Comparison of ENCODE assay signal across 19 cellular contexts in the genomic region with DNA sequence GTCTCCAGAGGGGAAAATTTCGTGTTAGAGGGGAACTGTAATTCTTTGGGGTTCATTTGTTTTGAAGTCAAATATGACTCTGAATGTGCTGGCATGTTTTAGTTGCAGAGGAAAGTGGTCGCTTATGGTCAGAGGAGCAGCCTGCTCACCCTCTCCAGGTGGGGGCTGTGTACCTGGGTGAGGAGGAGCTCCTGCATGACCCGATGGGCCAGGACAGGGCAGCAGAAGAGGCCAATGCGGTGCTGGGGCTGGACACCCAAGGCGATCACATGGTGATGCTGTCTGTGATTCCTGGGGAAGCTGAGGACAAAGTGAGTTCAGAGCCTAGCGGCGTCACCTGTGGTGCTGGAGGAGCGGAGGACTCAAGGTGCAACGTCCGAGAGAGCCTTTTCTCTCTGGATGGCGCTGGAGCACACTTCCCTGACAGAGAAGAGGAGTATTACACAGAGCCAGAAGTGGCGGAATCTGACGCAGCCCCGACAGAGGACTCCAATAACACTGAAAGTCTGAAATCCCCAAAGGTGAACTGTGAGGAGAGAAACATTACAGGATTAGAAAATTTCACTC. TPM values are rescaled to one million over a fixed set of nuclear protein-coding genes. Genes with fewer than 3 reads are reported as not detected.
A peak's percentile ranks its signal among the peaks of the same experiment; 100 is the strongest.
DNase-seq lines count a peak whose midpoint lies in the region; ATAC-seq, FAIRE-seq and TF ChIP-seq lines count a peak whose summit lies in the region.
"Had no signal": no experiment of that assay in that cellular context is flagged by ENCODE, and none has a peak within 500 bp of the region (broad histone marks: within the 10 kb centered on the region; RNA-seq: fewer than 3 reads in every experiment).

No MANE protein-coding gene starts in this region.

- TF ChIP-seq CTCF in K562 (IDR thresholded peaks at IDR 0.05 in 2 of 3, conservative IDR thresholded peaks at IDR 0.05 in 1 of 3; ENCODE audit: insufficient read depth in 2 of 3, low read depth in 1 of 3, low read length in 3 of 3): no peak

- TF ChIP-seq RAD21 in K562 (CRISPR knock-in tag; conservative IDR thresholded peaks at IDR 0.05 in 1 of 2, IDR thresholded peaks at IDR 0.05 in 1 of 2): no peak

- H2AFZ ChIP-seq in K562 (ENCODE audit: low read depth, low read length): no peak overlapping the region

- H3K4me1 ChIP-seq in K562 (replicated peaks in 1 of 2; ENCODE audit: control insufficient read depth in 2 of 2, insufficient read depth in 2 of 2, low read length in 2 of 2): no peaks in the 10 kb centered on the region

- no peak overlapping the region for H3K27ac ChIP-seq in K562 (ENCODE audit: extremely low read depth, low read depth, low read length)
- H3K27ac ChIP-seq: SK-N-MC had no signal

- ATAC-seq in K562: peak; percentile 80
- ATAC-seq in stimulated activated effector memory CD8-positive, alpha-beta T cell treated with anti-CD3 and anti-CD28 coated beads, Interleukin-12 subunit alpha, Interleukin-12 subunit beta, amount 100 ng/mL, for 72 hours: no peak

- no peaks in the 10 kb centered on the region for H4K20me1 ChIP-seq in K562 (replicated peaks; ENCODE audit: control insufficient read depth, insufficient read depth, low read length)

- H3K4me3 Mint-ChIP-seq in stimulated activated effector memory CD8-positive, alpha-beta T cell treated with anti-CD3 and anti-CD28 coated beads, Interleukin-12 subunit alpha, Interleukin-12 subunit beta, amount 100 ng/mL, for 72 hours: no peak overlapping the region
- H3K4me3 Mint-ChIP-seq: IgD-negative memory B cell had no signal

- H3K9me3 Mint-ChIP-seq in stimulated activated effector memory CD8-positive, alpha-beta T cell treated with anti-CD3 and anti-CD28 coated beads, Interleukin-12 subunit alpha, Interleukin-12 subunit beta, amount 100 ng/mL, for 72 hours: no peaks in the 10 kb centered on the region

- peaks cover 15% of the 10 kb centered on the region for H3K4me1 Mint-ChIP-seq in stimulated activated effector memory CD8-positive, alpha-beta T cell treated with anti-CD3 and anti-CD28 coated beads, Interleukin-12 subunit alpha, Interleukin-12 subunit beta, amount 100 ng/mL, for 72 hours

- peak overlapping the region; percentile 37 for H3K27ac Mint-ChIP-seq in stimulated activated effector memory CD8-positive, alpha-beta T cell treated with anti-CD3 and anti-CD28 coated beads, Interleukin-12 subunit alpha, Interleukin-12 subunit beta, amount 100 ng/mL, for 72 hours

- no peak for TF ChIP-seq EP300 in K562 (IDR thresholded peaks at IDR 0.05; ENCODE audit: low read length)

- no peaks in the 10 kb centered on the region for H3K9me3 ChIP-seq in K562 (replicated peaks; ENCODE audit: control insufficient read depth, insufficient read depth, low read depth, low read length)

- POLR2A ChIA-PET in K562 (lab: Yijun Ruan, JAX): interaction anchor here (0.6 to 1.0 kb wide), 2 partner anchors 17 to 40 kb away, joined by 3 read pairs; no protein-coding TSS in a partner anchor

- CTCF ChIA-PET in K562 (lab: Yijun Ruan, JAX; ENCODE audit: low intra/inter-chr PET ratio): no interaction called here

- H3K4me3 ChIP-seq in H7 (ENCODE audit: insufficient read depth, low read depth, low read length) (no peak overlapping the region), K562 (no peak overlapping the region)
- H3K4me3 ChIP-seq: SK-N-MC had no signal

- no TSS peak for BruUV-seq in K562 (replicated peaks; lab: Mats Ljungman, UMichigan)

- no peaks in the 10 kb centered on the region for H3K36me3 ChIP-seq in H7 (replicated peaks; ENCODE audit: control insufficient read depth, insufficient read depth, low read length)
- no peaks in the 10 kb centered on the region for H3K36me3 ChIP-seq in K562 (ENCODE audit: control insufficient read depth, insufficient read depth, low read length)

- in situ Hi-C loops in K562 (cut with MboI): no loop called here

- H3K27me3 ChIP-seq in H7 (ENCODE audit: control insufficient read depth, insufficient read depth, low read length) (no peaks in the 10 kb centered on the region), K562 (ENCODE audit: control insufficient read depth in 2 of 2, insufficient read depth in 2 of 2, low read length in 2 of 2) (peaks cover 0 to 7% of the 10 kb centered on the region in 2 experiments; a peak in 2 of 5 replicates)

- H3K9ac ChIP-seq in K562 (ENCODE audit: insufficient read depth in 1 of 2, low read depth in 2 of 2, low read length in 2 of 2): peak overlapping the region in 1 of 2 experiments; percentile 41; a peak in 2 of 4 replicates

- peaks cover 52% of the 10 kb centered on the region for H3K36me3 Mint-ChIP-seq in stimulated activated effector memory CD8-positive, alpha-beta T cell treated with anti-CD3 and anti-CD28 coated beads, Interleukin-12 subunit alpha, Interleukin-12 subunit beta, amount 100 ng/mL, for 72 hours

- intact Hi-C loops in K562 (cut with micrococcal nuclease): no loop called here

- WGBS in K562 (ENCODE audit: insufficient coverage, low coverage, missing lambda C conversion rate): 37% methylated on average over 14 of the region's 14 CpGs

- H3K9me1 ChIP-seq in K562 (ENCODE audit: control insufficient read depth, insufficient read depth, low read length): no peaks in the 10 kb centered on the region

- DNase-seq in ELF-1 (ENCODE audit: low read depth, low spot score) (peak; percentile 9), H7 (peak; percentile 57), K562 (ENCODE audit: extremely low read depth in 1 of 4, low spot score in 3 of 4) (peak in 1 of 4 experiments; percentile 11), NCI-H146 (lab: John Stamatoyannopoulos, UW) (no peak), activated T-cell treated with anti-CD3 and anti-CD28 coated beads for 4 hours (no peak), NCI-H2227 treated with DMSO at 0.1 percent for 48 hours (lab: John Stamatoyannopoulos, UW) (no peak)
- DNase-seq in stimulated activated effector memory CD8-positive, alpha-beta T cell treated with anti-CD3 and anti-CD28 coated beads, Interleukin-12 subunit alpha, Interleukin-12 subunit beta, amount 100 ng/mL, for 72 hours (ENCODE audit: low spot score in 2 of 2): no peak
- DNase-seq: C1 segment of cervical spinal cord; DMS 273 treated with DMSO at 0.1 percent for 48 hours; GDM1; MM.1S; NCI-H1092; NCI-H1436 treated with DMSO at 0.1 percent for 48 hours; NCI-H2081 treated with DMSO at 0.1 percent for 48 hours; NK-92 treated with Interleukin-12 subunit alpha and Interleukin-12 subunit beta, amount 100 ng/mL, for 24 hours; Right ventricle myocardium superior had no signal

- no peak overlapping the region for H3K4me2 ChIP-seq in K562 (ENCODE audit: insufficient read depth, low read length)

- no peak for FAIRE-seq in K562 (lab: Jason Lieb, UNC)
- FAIRE-seq: RCC 7860 had no signal

- TF ChIP-seq POLR2A in K562 (conservative IDR thresholded peaks at IDR 0.05): no peak

- no peaks in the 10 kb centered on the region for H3K79me2 ChIP-seq in K562 (ENCODE audit: control insufficient read depth, insufficient read depth, low read length)

RNA-seq across cellular contexts. Expression of a gene that starts 13.5 kb away (rescaled TPM):
- total RNA-seq in H7 (2014; rRNA removed; shearing (Covaris generic)): 22.5 and 25.5 TPM in 2 replicates
- total RNA-seq in K562 (2011; cell fraction: chromatin; rRNA removed; ENCODE audit: low replicate concordance): 19.7 and 21.9 TPM in 2 replicates
- total RNA-seq in K562 (2011; cell fraction: nucleolus; rRNA removed): 7.6 and 12.7 TPM in 2 replicates
- 15.2 and 20.8 TPM in 2 replicates for total RNA-seq in K562 (2011; cell fraction: nucleoplasm; rRNA removed)
- total RNA-seq in K562 (2014; rRNA removed): 10.6 and 15.4 TPM in 2 replicates
- 10.3 and 12.8 TPM in 2 replicates for total RNA-seq in K562 (2014; rRNA removed; fragmentation: Illumina TruSeq; extraction: Trizol)
- 14.6 and 14.8 TPM in 2 replicates for total RNA-seq in K562 (2015; rRNA removed; fragmentation: Illumina TruSeq; extraction: Trizol)
- total RNA-seq in K562 (2021): 8.9 and 11.7 TPM in 2 replicates
- polyA plus RNA-seq in K562 (2011; rRNA removed): 10.4 and 12.3 TPM in 2 replicates
- polyA plus RNA-seq in K562 (2011; cell fraction: cytosol; rRNA removed): 10.4 and 12.4 TPM in 2 replicates
- polyA plus RNA-seq in K562 (2011; cell fraction: nucleus; rRNA removed): 5.8 and 7.2 TPM in 2 replicates
- polyA plus RNA-seq in K562 (2012): 7.1 and 15.0 TPM in 2 replicates
- polyA plus RNA-seq in K562 (2014; fragmentation: Illumina TruSeq; extraction: Trizol): 8.6 and 12.6 TPM in 2 replicates
- polyA plus RNA-seq in K562 (2014; fragmentation: Nextera tagmentation; extraction: Ambion mirVana): 1 to 10 TPM; 3.0 to 3.1 TPM
- polyA plus RNA-seq in K562 (2014; rRNA removed): 14.7 and 14.9 TPM in 2 replicates
- 14.7 and 17.0 TPM in 2 replicates for polyA minus RNA-seq in K562 (2011; rRNA and poly(A)+ RNA removed)
- 6.6 and 8.2 TPM in 2 replicates for polyA minus RNA-seq in K562 (2011; cell fraction: cytosol; rRNA and poly(A)+ RNA removed)
- polyA minus RNA-seq in K562 (2011; cell fraction: nucleus; rRNA and poly(A)+ RNA removed): 2.3 and 3.6 TPM in 2 replicates

RNA-seq across cellular contexts. Expression of a gene that starts 17.3 kb away (rescaled TPM):
- total RNA-seq in H7 (2014; rRNA removed; shearing (Covaris generic)): 2.3 and 8.5 TPM in 2 replicates
- total RNA-seq in K562 (2011; cell fraction: chromatin; rRNA removed; ENCODE audit: low replicate concordance): 16.5 and 20.4 TPM in 2 replicates
- 7.8 and 9.9 TPM in 2 replicates for total RNA-seq in K562 (2011; cell fraction: nucleolus; rRNA removed)
- 19.7 and 32.0 TPM in 2 replicates for total RNA-seq in K562 (2011; cell fraction: nucleoplasm; rRNA removed)
- total RNA-seq in K562 (2014; rRNA removed) (5.2 and 8.9 TPM in 2 replicates), K562 (2014; rRNA removed; fragmentation: Illumina TruSeq; extraction: Trizol) (8.0 and 8.4 TPM in 2 replicates), K562 (2015; rRNA removed; fragmentation: Illumina TruSeq; extraction: Trizol) (6.7 and 6.8 TPM in 2 replicates), K562 (2021) (8.0 and 10.4 TPM in 2 replicates)
- polyA plus RNA-seq in K562 (2011; rRNA removed) (13.8 and 15.4 TPM in 2 replicates), K562 (2014; fragmentation: Illumina TruSeq; extraction: Trizol) (6.8 and 7.0 TPM in 2 replicates), K562 (2014; fragmentation: Nextera tagmentation; extraction: Ambion mirVana) (1 to 10 TPM; 7.1 to 7.8 TPM), K562 (2014; rRNA removed) (8.0 and 10.7 TPM in 2 replicates)
- 5.9 and 10.1 TPM in 2 replicates for polyA plus RNA-seq in K562 (2011; cell fraction: cytosol; rRNA removed)
- polyA plus RNA-seq in K562 (2011; cell fraction: nucleus; rRNA removed): 8.4 and 12.2 TPM in 2 replicates
- polyA plus RNA-seq in K562 (2012): 7.2 and 8.8 TPM in 2 replicates
- polyA minus RNA-seq in K562 (2011; rRNA and poly(A)+ RNA removed): 5.7 and 8.1 TPM in 2 replicates
- 5.2 and 6.5 TPM in 2 replicates for polyA minus RNA-seq in K562 (2011; cell fraction: cytosol; rRNA and poly(A)+ RNA removed)
- 5.0 and 5.7 TPM in 2 replicates for polyA minus RNA-seq in K562 (2011; cell fraction: nucleus; rRNA and poly(A)+ RNA removed)

RNA-seq across cellular contexts. Expression of a gene that starts 41.9 kb away (rescaled TPM):
- total RNA-seq in H7 (2014; rRNA removed; shearing (Covaris generic)): 15.4 and 21.0 TPM in 2 replicates
- 72.0 and 117 TPM in 2 replicates for total RNA-seq in K562 (2011; cell fraction: chromatin; rRNA removed; ENCODE audit: low replicate concordance)
- 47.6 and 53.4 TPM in 2 replicates for total RNA-seq in K562 (2011; cell fraction: nucleolus; rRNA removed)
- total RNA-seq in K562 (2011; cell fraction: nucleoplasm; rRNA removed): 69.0 and 99.8 TPM in 2 replicates
- 15.1 and 23.2 TPM in 2 replicates for total RNA-seq in K562 (2014; rRNA removed)
- total RNA-seq in K562 (2014; rRNA removed; fragmentation: Illumina TruSeq; extraction: Trizol): 28.8 and 29.4 TPM in 2 replicates
- total RNA-seq in K562 (2015; rRNA removed; fragmentation: Illumina TruSeq; extraction: Trizol): 27.3 and 28.4 TPM in 2 replicates
- 23.9 and 26.7 TPM in 2 replicates for total RNA-seq in K562 (2021)
- polyA plus RNA-seq in K562 (2011; rRNA removed): 38.6 and 39.7 TPM in 2 replicates
- polyA plus RNA-seq in K562 (2011; cell fraction: cytosol; rRNA removed): 7.5 and 16.8 TPM in 2 replicates
- 28.9 and 30.8 TPM in 2 replicates for polyA plus RNA-seq in K562 (2011; cell fraction: nucleus; rRNA removed)
- 14.1 and 19.8 TPM in 2 replicates for polyA plus RNA-seq in K562 (2012)
- polyA plus RNA-seq in K562 (2014; fragmentation: Illumina TruSeq; extraction: Trizol): 22.6 and 28.7 TPM in 2 replicates
- 10 to 100 TPM in 1 of 2 experiments, 1 to 10 TPM in 1; 8.9 to 10.6 TPM for polyA plus RNA-seq in K562 (2014; fragmentation: Nextera tagmentation; extraction: Ambion mirVana)
- polyA plus RNA-seq in K562 (2014; rRNA removed): 22.5 and 34.1 TPM in 2 replicates
- 44.4 and 47.4 TPM in 2 replicates for polyA minus RNA-seq in K562 (2011; rRNA and poly(A)+ RNA removed)
- polyA minus RNA-seq in K562 (2011; cell fraction: cytosol; rRNA and poly(A)+ RNA removed): 12.4 and 14.2 TPM in 2 replicates
- polyA minus RNA-seq in K562 (2011; cell fraction: nucleus; rRNA and poly(A)+ RNA removed): 26.9 and 35.5 TPM in 2 replicates

Comparison
In these comparisons a context has a peak if more than half of its experiments do, and no peak if none do; other contexts are left out.
1. DNase-seq: peak in ELF-1 (single experiment) and H7 (single experiment); none in stimulated activated effector memory CD8-positive, alpha-beta T cell treated with anti-CD3 and anti-CD28 coated beads, Interleukin-12 subunit alpha, Interleukin-12 subunit beta, amount 100 ng/mL, for 72 hours (0 of 2), NCI-H146 (single experiment), activated T-cell treated with anti-CD3 and anti-CD28 coated beads for 4 hours (single experiment) and NCI-H2227 treated with DMSO at 0.1 percent for 48 hours (single experiment).